ENCODE assay signal across 2 cellular contexts in the genomic region with DNA sequence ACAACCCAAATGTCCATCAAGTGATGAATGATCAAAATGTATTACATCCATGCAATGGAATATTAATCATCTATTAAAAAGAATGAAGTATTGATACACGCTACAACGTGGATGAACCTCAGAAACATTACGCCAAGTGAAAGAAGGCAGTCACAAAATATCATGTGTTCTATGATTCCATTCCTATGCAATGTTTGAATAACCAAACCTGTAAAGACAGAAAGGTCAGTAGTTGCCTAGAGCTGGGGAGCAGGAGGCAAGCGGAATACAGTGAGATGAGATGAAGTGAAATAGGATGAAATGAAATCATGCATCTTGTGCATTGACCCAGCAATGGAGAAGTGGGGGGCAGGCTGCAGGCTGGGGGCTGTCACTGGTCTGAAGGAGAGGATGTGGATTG.
TF ChIP-seq lines count a peak whose summit lies in the region.

No MANE protein-coding gene starts in this region.

TF ChIP-seq in SK-N-SH, 30 proteins besides CTCF, POLR2A, EP300 and RAD21:
- TF ChIP-seq FOXJ3 (CRISPR knock-in tag; IDR thresholded peaks at IDR 0.05), result no peak
- no peak for TF ChIP-seq CHD2 (IDR thresholded peaks at IDR 0.05; ENCODE audit: low read length, partially characterized antibody)
- TF ChIP-seq NFIC (IDR thresholded peaks at IDR 0.05; ENCODE audit: borderline replicate concordance), result no peak
- no peak for TF ChIP-seq GATA2 (CRISPR knock-in tag; IDR thresholded peaks at IDR 0.05)
- no peak for TF ChIP-seq TAF1 (IDR thresholded peaks at IDR 0.05; ENCODE audit: borderline replicate concordance, low read depth, low read length)
- no peak for TF ChIP-seq TCF12 (IDR thresholded peaks at IDR 0.05)
- TF ChIP-seq SIN3A (IDR thresholded peaks at IDR 0.05; ENCODE audit: borderline replicate concordance, low read depth, low read length), result no peak
- no peak for TF ChIP-seq YY1 (IDR thresholded peaks at IDR 0.05; ENCODE audit: low read depth)
- no peak for TF ChIP-seq ELF1 (IDR thresholded peaks at IDR 0.05)
- TF ChIP-seq NRF1 (IDR thresholded peaks at IDR 0.05; ENCODE audit: low read depth, low read length), result no peak
- TF ChIP-seq FOXM1 (IDR thresholded peaks at IDR 0.05; ENCODE audit: low read depth), result no peak

TF ChIP-seq in SK-N-SH treated with all-trans-retinoic acid at 6 μM for 48 hours, 23 proteins besides CTCF, POLR2A, EP300 and RAD21 (continued from another document):
- TF ChIP-seq ZNF565 (CRISPR knock-in tag; conservative IDR thresholded peaks at IDR 0.05; ENCODE audit: low read depth) (no peak), SNAI2 (CRISPR knock-in tag; IDR thresholded peaks at IDR 0.05) (no peak), ZFP3 (CRISPR knock-in tag; IDR thresholded peaks at IDR 0.05) (no peak), ZNF70 (CRISPR knock-in tag; IDR thresholded peaks at IDR 0.05) (no peak), GLIS3 (CRISPR knock-in tag; IDR thresholded peaks at IDR 0.05) (no peak), PPARA (CRISPR knock-in tag; IDR thresholded peaks at IDR 0.05; ENCODE audit: borderline replicate concordance) (no peak), ESRRG (CRISPR knock-in tag; IDR thresholded peaks at IDR 0.05) (no peak)
- TF ChIP-seq, protein P1, sequence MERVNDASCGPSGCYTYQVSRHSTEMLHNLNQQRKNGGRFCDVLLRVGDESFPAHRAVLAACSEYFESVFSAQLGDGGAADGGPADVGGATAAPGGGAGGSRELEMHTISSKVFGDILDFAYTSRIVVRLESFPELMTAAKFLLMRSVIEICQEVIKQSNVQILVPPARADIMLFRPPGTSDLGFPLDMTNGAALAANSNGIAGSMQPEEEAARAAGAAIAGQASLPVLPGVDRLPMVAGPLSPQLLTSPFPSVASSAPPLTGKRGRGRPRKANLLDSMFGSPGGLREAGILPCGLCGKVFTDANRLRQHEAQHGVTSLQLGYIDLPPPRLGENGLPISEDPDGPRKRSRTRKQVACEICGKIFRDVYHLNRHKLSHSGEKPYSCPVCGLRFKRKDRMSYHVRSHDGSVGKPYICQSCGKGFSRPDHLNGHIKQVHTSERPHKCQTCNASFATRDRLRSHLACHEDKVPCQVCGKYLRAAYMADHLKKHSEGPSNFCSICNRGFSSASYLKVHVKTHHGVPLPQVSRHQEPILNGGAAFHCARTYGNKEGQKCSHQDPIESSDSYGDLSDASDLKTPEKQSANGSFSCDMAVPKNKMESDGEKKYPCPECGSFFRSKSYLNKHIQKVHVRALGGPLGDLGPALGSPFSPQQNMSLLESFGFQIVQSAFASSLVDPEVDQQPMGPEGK (CRISPR knock-in tag; IDR thresholded peaks at IDR 0.05; ENCODE audit: borderline replicate concordance), result no peak
TF ChIP-seq in SK-N-SH treated with all-trans-retinoic acid at 6 μM for 48 hours: peak in this region for 0.
